In the genomic region with DNA sequence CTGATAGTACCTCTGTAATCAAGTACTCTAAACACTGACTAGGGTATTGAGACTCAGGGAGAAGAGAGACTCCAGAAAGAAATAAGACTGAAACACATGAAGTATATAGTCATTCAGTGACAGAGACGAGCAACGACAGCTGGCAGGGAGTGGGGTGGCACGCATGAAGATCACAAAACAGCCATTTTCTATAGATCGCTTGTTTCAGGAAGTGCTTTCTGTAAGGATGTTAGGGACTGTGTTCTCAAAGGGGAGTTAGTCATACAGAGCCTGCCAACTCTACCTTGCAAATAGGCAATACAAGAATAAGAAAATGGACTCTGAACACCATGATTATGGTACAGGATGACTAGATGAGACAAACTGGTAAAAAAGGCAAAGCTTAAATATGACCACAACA, we compare ENCODE assay signal across 8 cellular contexts.
DNase-seq lines count a peak whose midpoint lies in the region; ATAC-seq, FAIRE-seq and TF ChIP-seq lines count a peak whose summit lies in the region.

No MANE protein-coding gene starts in this region.

- no peak for TF ChIP-seq POLR2A in GM12892 (IDR thresholded peaks at IDR 0.05; ENCODE audit: low read depth, low read length)
- TF ChIP-seq POLR2A in body of pancreas (IDR thresholded peaks at IDR 0.05): no peak

- ATAC-seq in GM21619 (IDR thresholded peaks at IDR 0.05; ENCODE audit: unreplicated experiment) (peak; percentile 95), esophagus mucosa (peak; percentile 37), body of pancreas (no peak)

- intact Hi-C loops in body of pancreas (cut with DNase I): loop anchor here (10.0 kb wide), 1 partner anchor 137 kb away; a partner anchor contains a TSS

- FAIRE-seq in GM12892 (lab: Jason Lieb, UNC) (peak; percentile 67), frontal cortex (lab: Jason Lieb, UNC) (no peak)

- no peaks in the 10 kb centered on the region for H3K9me3 ChIP-seq in body of pancreas

- DNase-seq in GM12892 (ENCODE audit: insufficient read length) (peak; percentile 18), NCI-H446 treated with DMSO at 0.1 percent for 48 hours (lab: John Stamatoyannopoulos, UW) (peak; percentile 39), NCI-H1105 (lab: John Stamatoyannopoulos, UW) (no peak), frontal cortex (ENCODE audit: low spot score in 2 of 2) (no peak), body of pancreas (no peak), NCI-H2227 (lab: John Stamatoyannopoulos, UW; ENCODE audit: unreplicated experiment) (no peak)

- no peak overlapping the region for H3K4me3 ChIP-seq in body of pancreas

- no peaks in the 10 kb centered on the region for H3K36me3 ChIP-seq in body of pancreas (replicated peaks in 1 of 2; ENCODE audit: insufficient read depth in 1 of 2, low read depth in 2 of 2)

- no peaks in the 10 kb centered on the region for H3K4me1 ChIP-seq in body of pancreas

- no peak overlapping the region for H3K27ac ChIP-seq in body of pancreas

- no peaks in the 10 kb centered on the region for H3K27me3 ChIP-seq in body of pancreas

- 89 to 94% methylated on average over 4 of the region's 4 CpGs for WGBS in body of pancreas, 2 donors

- TF ChIP-seq CTCF in body of pancreas (IDR thresholded peaks at IDR 0.05): no peak

Comparison
In these comparisons a context has a peak if more than half of its experiments do, and no peak if none do; other contexts are left out.
1. DNase-seq: peak in GM12892 (single experiment) and NCI-H446 treated with DMSO at 0.1 percent for 48 hours (single experiment); none in NCI-H1105 (single experiment), frontal cortex (0 of 2), body of pancreas (0 of 4) and NCI-H2227 (single experiment).